In genomic region chr22:46738642-46738960, GRCh38 we compare ENCODE assay signal across 8 cellular contexts. TPM values are rescaled to one million over a fixed set of nuclear protein-coding genes. Genes with fewer than 3 reads are reported as not detected.
DNase-seq lines count a peak whose midpoint lies in the region; ATAC-seq, FAIRE-seq and TF ChIP-seq lines count a peak whose summit lies in the region.

No MANE protein-coding gene starts in this region.

- H3K36me3 ChIP-seq in DND-41 (ENCODE audit: insufficient read depth, low read length) = peaks cover 23% of the 10 kb centered on the region
- H3K36me3 ChIP-seq in PC-3 (ENCODE audit: low read depth, low read length) = no peaks in the 10 kb centered on the region
- no peaks in the 10 kb centered on the region for H3K36me3 ChIP-seq in esophagus muscularis mucosa
- H3K36me3 ChIP-seq in pancreas = no peaks in the 10 kb centered on the region

- H3K4me1 ChIP-seq in DND-41 (ENCODE audit: insufficient read depth, low read length) (peaks cover 38% of the 10 kb centered on the region), PC-3 (ENCODE audit: insufficient read depth, low read length) (peaks cover 12% of the 10 kb centered on the region), esophagus muscularis mucosa (peaks cover 56 to 72% (median 63%) of the 10 kb centered on the region in 4 donors), pancreas (peaks cover 39 to 46% (median 41%) of the 10 kb centered on the region in 3 donors)

- POLR2A ChIA-PET in PC-3 (lab: Charles Lee; ENCODE audit: unreplicated experiment) = no interaction called here

- no peak for TF ChIP-seq CTCF in DND-41 (IDR thresholded peaks at IDR 0.05; ENCODE audit: borderline replicate concordance, extremely low read depth, low read length, poor library complexity, severe bottlenecking)
- no peak for TF ChIP-seq CTCF in PC-3 (conservative IDR thresholded peaks at IDR 0.05; ENCODE audit: low read depth, low read length)
- no peak for TF ChIP-seq CTCF in esophagus muscularis mucosa (IDR thresholded peaks at IDR 0.05)
- TF ChIP-seq CTCF in pancreas (IDR thresholded peaks at IDR 0.05) = no peak

- H3K9me3 ChIP-seq in DND-41 (ENCODE audit: insufficient read depth, low read length, severe bottlenecking) (no peaks in the 10 kb centered on the region), PC-3 (ENCODE audit: low read length) (no peaks in the 10 kb centered on the region), esophagus muscularis mucosa (no peaks in the 10 kb centered on the region), pancreas (no peaks in the 10 kb centered on the region)

- H4K20me1 ChIP-seq in DND-41 (ENCODE audit: insufficient read depth, low read length) (peaks cover 23% of the 10 kb centered on the region), PC-3 (ENCODE audit: low read length) (no peaks in the 10 kb centered on the region)

- WGBS in esophagus muscularis mucosa = 17% methylated on average over 2 of the region's 14 CpGs
- 1 to 4% methylated on average over 9 to 14 of the region's 14 CpGs for WGBS in pancreas, 2 donors

- H3K4me2 ChIP-seq in DND-41 (ENCODE audit: insufficient read depth, low read length) (peak overlapping the region; percentile 64), PC-3 (ENCODE audit: low read length) (peak overlapping the region; percentile 84)

- ATAC-seq in DND-41 (ENCODE audit: insufficient read depth, low read depth) (no peak), PC-3 (no peak), pancreas (no peak)

- BruUV-seq in PC-3 (replicated peaks; lab: Mats Ljungman, UMichigan) = TSS peak; percentile 37

- H3K27me3 ChIP-seq in DND-41 (ENCODE audit: insufficient read depth, low read length, poor library complexity) (no peaks in the 10 kb centered on the region), PC-3 (ENCODE audit: low read length) (no peaks in the 10 kb centered on the region), esophagus muscularis mucosa (no peaks in the 10 kb centered on the region), pancreas (no peaks in the 10 kb centered on the region)

- H2AFZ ChIP-seq in DND-41 (ENCODE audit: low read depth, low read length) = peak overlapping the region; percentile 68
- H2AFZ ChIP-seq in PC-3 (ENCODE audit: low read length) = peak overlapping the region; percentile 76

- peak overlapping the region; percentile 61 to 67; a peak in 3 of 4 replicates for H3K4me3 ChIP-seq in DND-41 (ENCODE audit: low read depth in 1 of 2, low read length in 2 of 2)
- H3K4me3 ChIP-seq in PC-3 (ENCODE audit: low read length) = peak overlapping the region; percentile 67
- H3K4me3 ChIP-seq in esophagus muscularis mucosa = peak overlapping the region; percentile 74 to 99 (median 94)
- peak overlapping the region; percentile 53 to 82 (median 61) for H3K4me3 ChIP-seq in pancreas

- no peak for FAIRE-seq in pancreas (lab: Jason Lieb, UNC)

- intact Hi-C loops in PC-3 (cut with micrococcal nuclease) (no loop called here), esophagus muscularis mucosa (cut with DNase I) (loop anchor here (5.0 kb wide), 1 partner anchor 161 kb away; no protein-coding TSS in a partner anchor), pancreas (cut with DNase I) (loop anchor here in 1 of 3 donors (10.0 kb wide), 1 partner anchor 164 kb away; no protein-coding TSS in a partner anchor)

- peaks cover 47% of the 10 kb centered on the region for H3K79me2 ChIP-seq in DND-41 (ENCODE audit: insufficient read depth, low read length)
- peaks cover 22% of the 10 kb centered on the region for H3K79me2 ChIP-seq in PC-3 (ENCODE audit: low read length)

- CTCF ChIA-PET in PC-3 (lab: Charles Lee) = no interaction called here

- DNase-seq in DND-41 (no peak), PC-3 (no peak), esophagus muscularis mucosa (ENCODE audit: extremely low spot score) (no peak), pancreas (no peak), NCI-H510A (lab: John Stamatoyannopoulos, UW) (no peak), hepatic stellate cell (ENCODE audit: low spot score) (no peak), pons (ENCODE audit: low spot score) (no peak), NK-92 (lab: John Stamatoyannopoulos, UW; ENCODE audit: unreplicated experiment) (no peak)

- peak overlapping the region; percentile 90 for H3K9ac ChIP-seq in DND-41 (ENCODE audit: low read depth, low read length)
- H3K9ac ChIP-seq in PC-3 (ENCODE audit: low read length) = peak overlapping the region; percentile 56

- H3K27ac ChIP-seq in DND-41 (ENCODE audit: low read length) (peak overlapping the region; percentile 23; the same call in 1 of the 2 replicates), PC-3 (ENCODE audit: low read length) (no peak overlapping the region), esophagus muscularis mucosa (replicated peaks in 1 of 4) (peak overlapping the region; percentile 89 to 97 (median 92)), pancreas (peak overlapping the region; percentile 79 to 90 (median 83))

- TF ChIP-seq POLR2A in esophagus muscularis mucosa (IDR thresholded peaks at IDR 0.05; ENCODE audit: low read depth) = no peak

- H3K9me2 ChIP-seq in PC-3 (replicated peaks; ENCODE audit: low read length) = no peaks in the 10 kb centered on the region

- no peaks in the 10 kb centered on the region for H3F3A ChIP-seq in PC-3 (ENCODE audit: low read length, unreplicated experiment)

- no peak for TF ChIP-seq EP300 in esophagus muscularis mucosa (IDR thresholded peaks at IDR 0.05)

RNA-seq across cellular contexts. Expression of gene CERK, which starts 0.5 kb away (rescaled TPM):
- 21.6 and 24.1 TPM in 2 replicates for total RNA-seq in PC-3 (2014; rRNA removed)
- 10 to 100 TPM; 37.3 to 51.1 (median 48.0) TPM for total RNA-seq in esophagus muscularis mucosa
- 10 to 100 TPM; 24.7 to 32.7 (median 29.7) TPM for total RNA-seq in pancreas
- polyA plus RNA-seq in pancreas = 10 to 100 TPM; 12.7 to 30.0 TPM

RNA-seq across cellular contexts. Expression of gene TBC1D22A, which starts 23.8 kb away (rescaled TPM):
- total RNA-seq in PC-3 (2014; rRNA removed) (12.2 and 14.3 TPM in 2 replicates), esophagus muscularis mucosa (10 to 100 TPM; 15.2 to 20.7 (median 18.8) TPM), pancreas (10 to 100 TPM; 14.3 to 17.6 (median 16.3) TPM)
- 10 to 100 TPM; 12.0 to 12.8 TPM for polyA plus RNA-seq in pancreas
